In the genomic region with DNA sequence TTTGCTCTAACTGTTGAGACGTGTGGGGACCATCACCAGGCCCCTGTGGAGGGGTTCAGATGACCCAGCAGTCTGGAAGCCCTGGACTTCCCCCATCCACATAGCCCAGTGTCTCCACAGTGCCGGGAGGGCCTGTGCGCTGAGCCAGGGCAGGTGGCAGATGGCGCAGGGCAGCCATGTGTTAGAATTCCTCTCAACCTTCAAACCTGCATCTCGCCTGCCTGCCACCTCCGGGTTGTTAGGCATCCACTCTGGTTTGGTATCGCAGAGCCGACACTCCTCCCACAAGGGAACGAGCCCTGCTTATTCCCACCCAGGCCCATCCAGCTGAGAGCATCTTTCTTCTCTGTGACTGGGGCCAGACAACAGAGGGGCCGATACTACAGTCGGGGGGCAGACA, we compare ENCODE assay signal across 19 cellular contexts.
A peak's percentile ranks its signal among the peaks of the same experiment; 100 is the strongest.
DNase-seq lines count a peak whose midpoint lies in the region; ATAC-seq and TF ChIP-seq lines count a peak whose summit lies in the region.
"Had no signal": no experiment of that assay in that cellular context is flagged by ENCODE, and none has a peak within 500 bp of the region (broad histone marks: within the 10 kb centered on the region; RNA-seq: fewer than 3 reads in every experiment).

No MANE protein-coding gene starts in this region.

- no peaks in the 10 kb centered on the region for H3K36me3 Mint-ChIP-seq in glutamatergic neuron (ENCODE audit: unreplicated experiment)
- H3K36me3 Mint-ChIP-seq in neural crest cell (ENCODE audit: low read depth): no peaks in the 10 kb centered on the region
- H3K36me3 Mint-ChIP-seq: CD4-positive, CD25-positive, alpha-beta regulatory T cell; CD8-positive, alpha-beta memory T cell had no signal

- H3K9me3 ChIP-seq in right cardiac atrium (ENCODE audit: control insufficient read depth, low read length): no peaks in the 10 kb centered on the region

- DNase-seq in right cardiac atrium: peak in 2 of 3 donors; percentile 31 to 32
- DNase-seq in Right ventricle myocardium inferior (ENCODE audit: missing footprints): no peak
- DNase-seq in glutamatergic neuron: peak; percentile 47
- no peak for DNase-seq in neural crest cell (ENCODE audit: low read depth, low spot score)
- no peak for DNase-seq in NCI-H146 treated with DMSO at 0.1 percent for 48 hours (lab: John Stamatoyannopoulos, UW; ENCODE audit: unreplicated experiment)
- no peak for DNase-seq in iPS-NIHi7 (ENCODE audit: extremely low spot score)
- no peak for DNase-seq in activated T-cell treated with anti-CD3 and anti-CD28 coated beads, Interleukin-2, amount 50 U/mL, for 48 hours
- DNase-seq: 8988T; C1 segment of cervical spinal cord; CD4-positive, CD25-positive, alpha-beta regulatory T cell; CD8-positive, alpha-beta memory T cell; COR-L47; GDM1; H7; HFFc6; IMR-90 had no signal

- H3K27ac ChIP-seq in right cardiac atrium (ENCODE audit: low read length): no peak overlapping the region

- peaks cover 16% of the 10 kb centered on the region for H3K27me3 Mint-ChIP-seq in glutamatergic neuron (ENCODE audit: unreplicated experiment)
- H3K27me3 Mint-ChIP-seq in neural crest cell (ENCODE audit: low read depth): peaks cover 3% of the 10 kb centered on the region
- H3K27me3 Mint-ChIP-seq: CD4-positive, CD25-positive, alpha-beta regulatory T cell had no signal

- no peaks in the 10 kb centered on the region for H3K27me3 ChIP-seq in right cardiac atrium (ENCODE audit: control insufficient read depth, insufficient read depth)

- 93% methylated on average over 11 of the region's 11 CpGs for WGBS in right cardiac atrium

- intact Hi-C loops in right cardiac atrium (cut with DNase I) (no loop called here), Right ventricle myocardium inferior (cut with DNase I) (no loop called here)

- H3K4me1 Mint-ChIP-seq in glutamatergic neuron (ENCODE audit: low read depth, unreplicated experiment) (peaks cover 16% of the 10 kb centered on the region), neural crest cell (peaks cover 16% of the 10 kb centered on the region)
- H3K4me1 Mint-ChIP-seq: GM23338 had no signal

- H3K4me3 Mint-ChIP-seq in glutamatergic neuron (ENCODE audit: unreplicated experiment) (no peak overlapping the region), neural crest cell (no peak overlapping the region)
- H3K4me3 Mint-ChIP-seq: CD4-positive, CD25-positive, alpha-beta regulatory T cell; CD8-positive, alpha-beta memory T cell; GM23338; HFFc6 had no signal

- peaks cover 11% of the 10 kb centered on the region for H3K9me3 Mint-ChIP-seq in glutamatergic neuron (ENCODE audit: unreplicated experiment)
- H3K9me3 Mint-ChIP-seq in neural crest cell: no peaks in the 10 kb centered on the region
- H3K9me3 Mint-ChIP-seq: CD4-positive, CD25-positive, alpha-beta regulatory T cell had no signal

- no peak for TF ChIP-seq CTCF in glutamatergic neuron (IDR thresholded peaks at IDR 0.05; ENCODE audit: partially characterized antibody, unreplicated experiment)
- no peak for TF ChIP-seq CTCF in neural crest cell (conservative IDR thresholded peaks at IDR 0.05)

- H3K27ac Mint-ChIP-seq in glutamatergic neuron (ENCODE audit: unreplicated experiment): peak overlapping the region; percentile 29
- peak overlapping the region; percentile 62 for H3K27ac Mint-ChIP-seq in neural crest cell (ENCODE audit: unreplicated experiment)
- H3K27ac Mint-ChIP-seq: CD4-positive, CD25-positive, alpha-beta regulatory T cell; GM23338; HFFc6 had no signal

- ATAC-seq in right cardiac atrium (no peak), Right ventricle myocardium inferior (no peak), GM18519 (IDR thresholded peaks at IDR 0.05; ENCODE audit: low FRiP score, unreplicated experiment) (no peak)
- ATAC-seq: HCT116 had no signal

- no peak overlapping the region for H3K4me3 ChIP-seq in right cardiac atrium (ENCODE audit: low read length)
- H3K4me3 ChIP-seq: GM23338 had no signal

- H3K4me1 ChIP-seq in right cardiac atrium (ENCODE audit: control insufficient read depth, insufficient read depth, low read length): no peaks in the 10 kb centered on the region

Comparison
In these comparisons a context has a peak if more than half of its experiments do, and no peak if none do; other contexts are left out.
1. DNase-seq: peak in right cardiac atrium (2 of 3) and glutamatergic neuron (single experiment); none in Right ventricle myocardium inferior (single experiment), neural crest cell (single experiment), NCI-H146 treated with DMSO at 0.1 percent for 48 hours (single experiment), iPS-NIHi7 (single experiment) and activated T-cell treated with anti-CD3 and anti-CD28 coated beads, Interleukin-2, amount 50 U/mL, for 48 hours (0 of 2).